ENCODE assay signal across 1 cellular context in the genomic region with DNA sequence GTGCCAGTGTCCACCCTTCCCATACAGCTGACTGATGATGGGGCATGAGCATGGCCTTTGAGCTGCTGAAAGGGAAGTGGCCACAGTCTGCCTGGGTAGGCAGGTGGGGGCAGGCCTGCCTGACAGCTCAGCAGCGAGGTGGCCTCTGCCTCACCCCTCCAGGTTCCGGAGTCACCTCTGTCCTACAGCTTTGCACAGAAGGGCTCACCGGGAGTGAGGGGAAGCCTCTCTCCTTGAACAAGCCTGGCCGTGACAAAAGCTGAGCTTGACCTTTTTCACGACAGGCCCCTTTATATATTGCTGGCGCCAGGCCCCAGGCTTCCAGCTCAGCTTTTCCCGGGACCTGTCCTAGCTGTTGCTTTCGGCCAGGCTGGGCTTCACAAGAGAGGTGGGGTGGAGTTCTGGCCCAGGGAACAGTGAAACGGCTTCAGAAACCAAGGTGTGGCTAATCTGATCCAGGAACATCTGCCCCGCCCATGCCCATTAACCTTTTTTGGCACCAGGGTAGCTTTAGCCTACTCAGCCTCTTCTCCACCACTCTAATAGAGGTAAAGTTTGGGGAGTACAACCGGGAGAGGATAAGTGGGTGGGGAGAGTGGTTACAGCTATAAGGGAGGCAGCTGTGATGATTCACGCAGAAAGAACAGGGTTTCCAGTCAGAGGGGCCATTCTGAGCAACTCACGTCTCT.
TF ChIP-seq lines count a peak whose summit lies in the region.

No MANE protein-coding gene starts in this region.

TF ChIP-seq in HepG2, 621 proteins besides CTCF, POLR2A, EP300 and RAD21 (continued from another document):
- TF ChIP-seq SYNCRIP (IDR thresholded peaks at IDR 0.05; ENCODE audit: insufficient read depth, low read depth, low read length) (no peak), NFATC3 (CRISPR knock-in tag; IDR thresholded peaks at IDR 0.05) (no peak), PHF21A (CRISPR knock-in tag; IDR thresholded peaks at IDR 0.05) (no peak), FLYWCH1 (CRISPR knock-in tag; IDR thresholded peaks at IDR 0.05) (no peak), PCBP2 (optimal IDR thresholded peaks at IDR 0.05; ENCODE audit: low read depth, low read length, poor library complexity, severe bottlenecking) (no peak), RORA (CRISPR knock-in tag; IDR thresholded peaks at IDR 0.05) (no peak), NFRKB (IDR thresholded peaks at IDR 0.05) (no peak), CBFB (CRISPR knock-in tag; IDR thresholded peaks at IDR 0.05) (no peak), ISX (CRISPR knock-in tag; conservative IDR thresholded peaks at IDR 0.05) (no peak), ZNF83 (CRISPR knock-in tag; IDR thresholded peaks at IDR 0.05; ENCODE audit: borderline replicate concordance) (no peak), ZNF292 (CRISPR knock-in tag; IDR thresholded peaks at IDR 0.05; ENCODE audit: borderline replicate concordance, low read depth) (peak; percentile 93; the same call in 1 of the 2 replicates), MAZ (IDR thresholded peaks at IDR 0.05; ENCODE audit: borderline replicate concordance, low read depth, low read length) (no peak), MAZ (CRISPR knock-in tag; IDR thresholded peaks at IDR 0.05; ENCODE audit: low read depth) (peak; percentile 56; the same call in 1 of the 2 replicates), ZBTB7A (CRISPR knock-in tag; IDR thresholded peaks at IDR 0.05) (no peak), FOXO1 (CRISPR knock-in tag; IDR thresholded peaks at IDR 0.05) (peak; percentile 68; the same call in 1 of the 2 replicates), KDM1A (CRISPR knock-in tag; IDR thresholded peaks at IDR 0.05) (no peak), RELA (CRISPR knock-in tag; IDR thresholded peaks at IDR 0.05) (no peak), NR1H2 (CRISPR knock-in tag; IDR thresholded peaks at IDR 0.05; ENCODE audit: borderline replicate concordance, low read depth) (no peak), MEIS1 (CRISPR knock-in tag; IDR thresholded peaks at IDR 0.05; ENCODE audit: borderline replicate concordance) (no peak), GABPA (IDR thresholded peaks at IDR 0.05; ENCODE audit: low read depth, low read length) (no peak), GABPA (CRISPR knock-in tag; IDR thresholded peaks at IDR 0.05; ENCODE audit: low read depth) (peak; percentile 46; the same call in 1 of the 2 replicates), ZFY (CRISPR knock-in tag; IDR thresholded peaks at IDR 0.05) (peak; percentile 53; the same call in 1 of the 2 replicates), STAG1 (CRISPR knock-in tag; IDR thresholded peaks at IDR 0.05) (peak; percentile 32; the same call in 1 of the 2 replicates), ETV6 (CRISPR knock-in tag; conservative IDR thresholded peaks at IDR 0.05) (no peak), KDM2A (CRISPR knock-in tag; IDR thresholded peaks at IDR 0.05; ENCODE audit: borderline replicate concordance, low read depth) (peak; percentile 62; the same call in 1 of the 2 replicates), ZFX (CRISPR knock-in tag; IDR thresholded peaks at IDR 0.05; ENCODE audit: low read depth) (peak; percentile 71), AGO1 (IDR thresholded peaks at IDR 0.05; ENCODE audit: low read depth, low read length, poor library complexity, severe bottlenecking) (no peak), ZNF335 (CRISPR knock-in tag; IDR thresholded peaks at IDR 0.05) (no peak), KAT8 (CRISPR knock-in tag; IDR thresholded peaks at IDR 0.05) (peak; percentile 23; the same call in 1 of the 2 replicates), ZNF143 (CRISPR knock-in tag; IDR thresholded peaks at IDR 0.05) (0 out of 2 replicates have a peak, but pooled peaks have one; percentile 17), TAF1 (CRISPR knock-in tag; IDR thresholded peaks at IDR 0.05) (0 out of 2 replicates have a peak, but pooled peaks have one; percentile 26)
- TF ChIP-seq, protein P1, sequence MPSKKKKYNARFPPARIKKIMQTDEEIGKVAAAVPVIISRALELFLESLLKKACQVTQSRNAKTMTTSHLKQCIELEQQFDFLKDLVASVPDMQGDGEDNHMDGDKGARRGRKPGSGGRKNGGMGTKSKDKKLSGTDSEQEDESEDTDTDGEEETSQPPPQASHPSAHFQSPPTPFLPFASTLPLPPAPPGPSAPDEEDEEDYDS (CRISPR knock-in tag; IDR thresholded peaks at IDR 0.05), result no peak
- TF ChIP-seq, protein P2, sequence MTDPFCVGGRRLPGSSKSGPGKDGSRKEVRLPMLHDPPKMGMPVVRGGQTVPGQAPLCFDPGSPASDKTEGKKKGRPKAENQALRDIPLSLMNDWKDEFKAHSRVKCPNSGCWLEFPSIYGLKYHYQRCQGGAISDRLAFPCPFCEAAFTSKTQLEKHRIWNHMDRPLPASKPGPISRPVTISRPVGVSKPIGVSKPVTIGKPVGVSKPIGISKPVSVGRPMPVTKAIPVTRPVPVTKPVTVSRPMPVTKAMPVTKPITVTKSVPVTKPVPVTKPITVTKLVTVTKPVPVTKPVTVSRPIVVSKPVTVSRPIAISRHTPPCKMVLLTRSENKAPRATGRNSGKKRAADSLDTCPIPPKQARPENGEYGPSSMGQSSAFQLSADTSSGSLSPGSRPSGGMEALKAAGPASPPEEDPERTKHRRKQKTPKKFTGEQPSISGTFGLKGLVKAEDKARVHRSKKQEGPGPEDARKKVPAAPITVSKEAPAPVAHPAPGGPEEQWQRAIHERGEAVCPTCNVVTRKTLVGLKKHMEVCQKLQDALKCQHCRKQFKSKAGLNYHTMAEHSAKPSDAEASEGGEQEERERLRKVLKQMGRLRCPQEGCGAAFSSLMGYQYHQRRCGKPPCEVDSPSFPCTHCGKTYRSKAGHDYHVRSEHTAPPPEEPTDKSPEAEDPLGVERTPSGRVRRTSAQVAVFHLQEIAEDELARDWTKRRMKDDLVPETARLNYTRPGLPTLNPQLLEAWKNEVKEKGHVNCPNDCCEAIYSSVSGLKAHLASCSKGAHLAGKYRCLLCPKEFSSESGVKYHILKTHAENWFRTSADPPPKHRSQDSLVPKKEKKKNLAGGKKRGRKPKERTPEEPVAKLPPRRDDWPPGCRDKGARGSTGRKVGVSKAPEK (CRISPR knock-in tag; IDR thresholded peaks at IDR 0.05; ENCODE audit: borderline replicate concordance), result 0 out of 2 replicates have a peak, but pooled peaks have one; percentile 55
- TF ChIP-seq, protein P3, sequence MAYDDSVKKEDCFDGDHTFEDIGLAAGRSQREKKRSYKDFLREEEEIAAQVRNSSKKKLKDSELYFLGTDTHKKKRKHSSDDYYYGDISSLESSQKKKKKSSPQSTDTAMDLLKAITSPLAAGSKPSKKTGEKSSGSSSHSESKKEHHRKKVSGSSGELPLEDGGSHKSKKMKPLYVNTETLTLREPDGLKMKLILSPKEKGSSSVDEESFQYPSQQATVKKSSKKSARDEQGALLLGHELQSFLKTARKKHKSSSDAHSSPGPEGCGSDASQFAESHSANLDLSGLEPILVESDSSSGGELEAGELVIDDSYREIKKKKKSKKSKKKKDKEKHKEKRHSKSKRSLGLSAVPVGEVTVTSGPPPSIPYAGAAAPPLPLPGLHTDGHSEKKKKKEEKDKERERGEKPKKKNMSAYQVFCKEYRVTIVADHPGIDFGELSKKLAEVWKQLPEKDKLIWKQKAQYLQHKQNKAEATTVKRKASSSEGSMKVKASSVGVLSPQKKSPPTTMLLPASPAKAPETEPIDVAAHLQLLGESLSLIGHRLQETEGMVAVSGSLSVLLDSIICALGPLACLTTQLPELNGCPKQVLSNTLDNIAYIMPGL (CRISPR knock-in tag; IDR thresholded peaks at IDR 0.05; ENCODE audit: borderline replicate concordance in 1 of 2, low read depth in 1 of 2), result peak in 1 of 2 experiments; percentile 38; a peak in 1 of 4 replicates
- TF ChIP-seq, protein P4, sequence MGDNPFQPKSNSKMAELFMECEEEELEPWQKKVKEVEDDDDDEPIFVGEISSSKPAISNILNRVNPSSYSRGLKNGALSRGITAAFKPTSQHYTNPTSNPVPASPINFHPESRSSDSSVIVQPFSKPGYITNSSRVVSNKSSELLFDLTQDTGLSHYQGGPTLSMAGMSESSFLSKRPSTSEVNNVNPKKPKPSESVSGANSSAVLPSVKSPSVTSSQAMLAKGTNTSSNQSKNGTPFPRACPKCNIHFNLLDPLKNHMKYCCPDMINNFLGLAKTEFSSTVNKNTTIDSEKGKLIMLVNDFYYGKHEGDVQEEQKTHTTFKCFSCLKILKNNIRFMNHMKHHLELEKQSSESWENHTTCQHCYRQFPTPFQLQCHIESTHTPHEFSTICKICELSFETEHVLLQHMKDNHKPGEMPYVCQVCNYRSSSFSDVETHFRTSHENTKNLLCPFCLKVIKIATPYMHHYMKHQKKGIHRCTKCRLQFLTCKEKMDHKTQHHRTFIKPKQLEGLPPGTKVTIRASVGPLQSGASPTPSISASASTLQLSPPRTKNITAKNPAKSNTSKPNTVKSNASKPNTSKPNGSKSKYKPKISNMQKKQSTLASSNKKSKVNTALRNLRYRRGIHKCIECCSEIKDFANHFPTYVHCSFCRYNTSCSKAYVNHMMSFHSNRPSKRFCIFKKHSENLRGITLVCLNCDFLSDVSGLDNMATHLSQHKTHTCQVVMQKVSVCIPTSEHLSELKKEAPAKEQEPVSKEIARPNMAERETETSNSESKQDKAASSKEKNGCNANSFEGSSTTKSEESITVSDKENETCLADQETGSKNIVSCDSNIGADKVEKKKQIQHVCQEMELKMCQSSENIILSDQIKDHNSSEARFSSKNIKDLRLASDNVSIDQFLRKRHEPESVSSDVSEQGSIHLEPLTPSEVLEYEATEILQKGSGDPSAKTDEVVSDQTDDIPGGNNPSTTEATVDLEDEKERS (CRISPR knock-in tag; IDR thresholded peaks at IDR 0.05), result 0 out of 2 replicates have a peak, but pooled peaks have one; percentile 32
- TF ChIP-seq, protein P5, sequence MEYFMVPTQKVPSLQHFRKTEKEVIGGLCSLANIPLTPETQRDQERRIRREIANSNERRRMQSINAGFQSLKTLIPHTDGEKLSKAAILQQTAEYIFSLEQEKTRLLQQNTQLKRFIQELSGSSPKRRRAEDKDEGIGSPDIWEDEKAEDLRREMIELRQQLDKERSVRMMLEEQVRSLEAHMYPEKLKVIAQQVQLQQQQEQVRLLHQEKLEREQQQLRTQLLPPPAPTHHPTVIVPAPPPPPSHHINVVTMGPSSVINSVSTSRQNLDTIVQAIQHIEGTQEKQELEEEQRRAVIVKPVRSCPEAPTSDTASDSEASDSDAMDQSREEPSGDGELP (IDR thresholded peaks at IDR 0.05; ENCODE audit: borderline replicate concordance, low read depth), result peak; percentile 92
- TF ChIP-seq, protein P6, sequence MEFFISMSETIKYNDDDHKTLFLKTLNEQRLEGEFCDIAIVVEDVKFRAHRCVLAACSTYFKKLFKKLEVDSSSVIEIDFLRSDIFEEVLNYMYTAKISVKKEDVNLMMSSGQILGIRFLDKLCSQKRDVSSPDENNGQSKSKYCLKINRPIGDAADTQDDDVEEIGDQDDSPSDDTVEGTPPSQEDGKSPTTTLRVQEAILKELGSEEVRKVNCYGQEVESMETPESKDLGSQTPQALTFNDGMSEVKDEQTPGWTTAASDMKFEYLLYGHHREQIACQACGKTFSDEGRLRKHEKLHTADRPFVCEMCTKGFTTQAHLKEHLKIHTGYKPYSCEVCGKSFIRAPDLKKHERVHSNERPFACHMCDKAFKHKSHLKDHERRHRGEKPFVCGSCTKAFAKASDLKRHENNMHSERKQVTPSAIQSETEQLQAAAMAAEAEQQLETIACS (CRISPR knock-in tag; IDR thresholded peaks at IDR 0.05), result no peak
- TF ChIP-seq, protein P7, sequence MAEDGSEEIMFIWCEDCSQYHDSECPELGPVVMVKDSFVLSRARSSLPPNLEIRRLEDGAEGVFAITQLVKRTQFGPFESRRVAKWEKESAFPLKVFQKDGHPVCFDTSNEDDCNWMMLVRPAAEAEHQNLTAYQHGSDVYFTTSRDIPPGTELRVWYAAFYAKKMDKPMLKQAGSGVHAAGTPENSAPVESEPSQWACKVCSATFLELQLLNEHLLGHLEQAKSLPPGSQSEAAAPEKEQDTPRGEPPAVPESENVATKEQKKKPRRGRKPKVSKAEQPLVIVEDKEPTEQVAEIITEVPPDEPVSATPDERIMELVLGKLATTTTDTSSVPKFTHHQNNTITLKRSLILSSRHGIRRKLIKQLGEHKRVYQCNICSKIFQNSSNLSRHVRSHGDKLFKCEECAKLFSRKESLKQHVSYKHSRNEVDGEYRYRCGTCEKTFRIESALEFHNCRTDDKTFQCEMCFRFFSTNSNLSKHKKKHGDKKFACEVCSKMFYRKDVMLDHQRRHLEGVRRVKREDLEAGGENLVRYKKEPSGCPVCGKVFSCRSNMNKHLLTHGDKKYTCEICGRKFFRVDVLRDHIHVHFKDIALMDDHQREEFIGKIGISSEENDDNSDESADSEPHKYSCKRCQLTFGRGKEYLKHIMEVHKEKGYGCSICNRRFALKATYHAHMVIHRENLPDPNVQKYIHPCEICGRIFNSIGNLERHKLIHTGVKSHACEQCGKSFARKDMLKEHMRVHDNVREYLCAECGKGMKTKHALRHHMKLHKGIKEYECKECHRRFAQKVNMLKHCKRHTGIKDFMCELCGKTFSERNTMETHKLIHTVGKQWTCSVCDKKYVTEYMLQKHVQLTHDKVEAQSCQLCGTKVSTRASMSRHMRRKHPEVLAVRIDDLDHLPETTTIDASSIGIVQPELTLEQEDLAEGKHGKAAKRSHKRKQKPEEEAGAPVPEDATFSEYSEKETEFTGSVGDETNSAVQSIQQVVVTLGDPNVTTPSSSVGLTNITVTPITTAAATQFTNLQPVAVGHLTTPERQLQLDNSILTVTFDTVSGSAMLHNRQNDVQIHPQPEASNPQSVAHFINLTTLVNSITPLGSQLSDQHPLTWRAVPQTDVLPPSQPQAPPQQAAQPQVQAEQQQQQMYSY (CRISPR knock-in tag; IDR thresholded peaks at IDR 0.05), result peak; percentile 47; the same call in 1 of the 2 replicates
- TF ChIP-seq, protein P8, sequence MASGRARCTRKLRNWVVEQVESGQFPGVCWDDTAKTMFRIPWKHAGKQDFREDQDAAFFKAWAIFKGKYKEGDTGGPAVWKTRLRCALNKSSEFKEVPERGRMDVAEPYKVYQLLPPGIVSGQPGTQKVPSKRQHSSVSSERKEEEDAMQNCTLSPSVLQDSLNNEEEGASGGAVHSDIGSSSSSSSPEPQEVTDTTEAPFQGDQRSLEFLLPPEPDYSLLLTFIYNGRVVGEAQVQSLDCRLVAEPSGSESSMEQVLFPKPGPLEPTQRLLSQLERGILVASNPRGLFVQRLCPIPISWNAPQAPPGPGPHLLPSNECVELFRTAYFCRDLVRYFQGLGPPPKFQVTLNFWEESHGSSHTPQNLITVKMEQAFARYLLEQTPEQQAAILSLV (CRISPR knock-in tag; IDR thresholded peaks at IDR 0.05; ENCODE audit: borderline replicate concordance), result 0 out of 2 replicates have a peak, but pooled peaks have one; percentile 33
- TF ChIP-seq, protein P9, sequence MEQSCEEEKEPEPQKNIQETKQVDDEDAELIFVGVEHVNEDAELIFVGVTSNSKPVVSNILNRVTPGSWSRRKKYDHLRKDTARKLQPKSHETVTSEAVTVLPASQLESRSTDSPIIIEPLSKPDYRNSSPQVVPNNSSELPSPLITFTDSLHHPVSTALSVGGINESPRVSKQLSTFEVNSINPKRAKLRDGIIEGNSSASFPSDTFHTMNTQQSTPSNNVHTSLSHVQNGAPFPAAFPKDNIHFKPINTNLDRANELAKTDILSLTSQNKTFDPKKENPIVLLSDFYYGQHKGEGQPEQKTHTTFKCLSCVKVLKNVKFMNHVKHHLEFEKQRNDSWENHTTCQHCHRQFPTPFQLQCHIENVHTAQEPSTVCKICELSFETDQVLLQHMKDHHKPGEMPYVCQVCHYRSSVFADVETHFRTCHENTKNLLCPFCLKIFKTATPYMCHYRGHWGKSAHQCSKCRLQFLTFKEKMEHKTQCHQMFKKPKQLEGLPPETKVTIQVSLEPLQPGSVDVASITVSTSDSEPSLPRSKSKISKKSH (CRISPR knock-in tag; IDR thresholded peaks at IDR 0.05; ENCODE audit: borderline replicate concordance), result no peak
